17 cellular contexts compared by ENCODE assay signal in the genomic region with DNA sequence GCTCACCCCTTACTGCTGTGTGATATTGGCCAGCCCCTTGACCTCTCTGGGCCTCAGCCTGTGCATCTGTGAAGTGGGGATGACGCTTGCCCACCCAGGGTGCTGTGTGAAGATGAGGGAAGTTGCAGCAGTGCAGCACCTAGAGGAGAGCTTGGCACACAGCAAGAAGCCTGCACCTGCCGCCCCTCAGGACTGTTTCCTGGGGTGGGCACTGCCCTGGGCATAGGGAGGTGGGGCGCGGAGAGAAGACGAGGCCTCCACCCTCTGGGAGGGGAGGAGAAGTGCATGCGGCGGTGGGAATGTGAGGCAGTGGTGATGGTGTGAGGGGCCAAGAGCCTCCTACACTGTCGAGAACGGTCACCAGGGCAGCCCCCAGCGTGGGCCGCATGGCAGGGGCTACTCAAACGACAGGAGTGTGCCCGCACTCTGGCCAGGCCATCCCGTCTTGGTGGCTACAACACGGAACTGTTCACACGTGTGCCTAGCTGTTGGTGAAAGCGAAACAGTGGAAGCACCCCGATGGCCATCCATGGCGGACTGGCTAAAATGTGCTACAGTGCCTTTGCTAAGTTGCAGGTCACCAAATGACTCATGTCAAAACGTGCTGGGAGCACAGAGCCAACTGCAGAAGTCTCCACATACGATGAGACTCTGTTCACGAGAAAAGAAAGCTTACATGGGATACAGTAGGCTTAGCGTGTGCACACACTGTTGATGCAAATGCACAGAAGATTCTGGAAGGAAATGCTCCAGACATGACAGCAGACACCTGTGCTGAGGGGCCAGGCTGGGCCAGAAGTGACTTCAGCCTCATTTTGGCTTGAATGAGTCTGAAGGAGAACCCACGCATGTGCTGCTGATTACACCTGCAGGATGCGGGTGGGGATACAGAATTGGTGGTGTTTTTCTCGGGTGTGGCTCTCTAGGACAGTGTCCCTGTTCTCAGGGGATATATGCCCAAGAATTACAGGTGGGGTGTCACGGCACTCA. TPM values are rescaled to one million over a fixed set of nuclear protein-coding genes. Genes with fewer than 3 reads are reported as not detected.
DNase-seq lines count a peak whose midpoint lies in the region; ATAC-seq, FAIRE-seq and TF ChIP-seq lines count a peak whose summit lies in the region.
"Had no signal": no experiment of that assay in that cellular context is flagged by ENCODE, and none has a peak within 500 bp of the region (broad histone marks: within the 10 kb centered on the region; RNA-seq: fewer than 3 reads in every experiment).

No MANE protein-coding gene starts in this region.

- H3K4me1 Mint-ChIP-seq in activated naive CD4-positive, alpha-beta T cell treated with anti-CD3 and anti-CD28 coated beads, Interleukin-2, amount 10 ng/mL, durations not matched to agents 7 days and 5 days, result peaks cover 6% of the 10 kb centered on the region
- H3K4me1 Mint-ChIP-seq in activated naive CD4-positive, alpha-beta T cell treated with anti-CD3 and anti-CD28 coated beads for 36 hours (ENCODE audit: low read depth), result peaks cover 7% of the 10 kb centered on the region

- H4K20me1 ChIP-seq in H1 (replicated peaks in 1 of 2; ENCODE audit: control insufficient read depth in 1 of 2, insufficient read depth in 2 of 2, low read length in 2 of 2) (peaks cover 0 to 6% of the 10 kb centered on the region in 2 experiments), GM23248 (ENCODE audit: insufficient read depth) (no peaks in the 10 kb centered on the region)

- in situ Hi-C loops in GM23248 (cut with MboI), result no loop called here

- 84% methylated on average over 22 of the region's 27 CpGs; no CpG with 5 or more reads in 1 of the 2 experiments for WGBS in H1 (ENCODE audit: extremely low coverage in 1 of 2, insufficient coverage in 1 of 2, insufficient read length in 1 of 2, insufficient replicate concordance in 2 of 2, low coverage in 1 of 2, low lambda C conversion rate in 2 of 2, missing lambda C conversion rate in 1 of 2), 2 experiments
- 78 to 80% methylated on average over 27 of the region's 27 CpGs for WGBS in sigmoid colon, 2 donors
- 46 to 47% methylated on average over 27 of the region's 27 CpGs for WGBS in GM23248 (ENCODE audit: low coverage in 1 of 2, low lambda C conversion rate in 2 of 2, missing lambda C conversion rate in 2 of 2), 2 experiments

- no peak overlapping the region for H2BK5ac ChIP-seq in H1 (ENCODE audit: low read depth, low read length)

- CTCF ChIA-PET in activated naive CD4-positive, alpha-beta T cell treated with anti-CD3 and anti-CD28 coated beads, Interleukin-2, amount 10 ng/mL, durations not matched to agents 7 days and 5 days (lab: Charles Lee), result no interaction called here
- CTCF ChIA-PET in activated naive CD4-positive, alpha-beta T cell treated with anti-CD3 and anti-CD28 coated beads for 36 hours (lab: Charles Lee), result interaction anchor here (2.2 kb wide), 1 partner anchor 22 kb away, joined by 4 read pairs; no protein-coding TSS in a partner anchor
- CTCF ChIA-PET in H1 (lab: Charles Lee; ENCODE audit: partially characterized antibody), result interaction anchor here (0.6 to 3.1 kb wide), 9 partner anchors 10 to 1640 kb away, joined by 3 to 13 read pairs (median 4); no protein-coding TSS in a partner anchor

- H3K27ac ChIP-seq in H1 (ENCODE audit: low read depth, low read length) (no peak overlapping the region), sigmoid colon (no peak overlapping the region), GM23248 (no peak overlapping the region)
- H3K27ac ChIP-seq: heart right ventricle, tibial artery had no signal

- no peaks in the 10 kb centered on the region for H3K79me1 ChIP-seq in H1 (ENCODE audit: low read depth, low read length)

- no peak overlapping the region for H3K4me3 Mint-ChIP-seq in activated naive CD4-positive, alpha-beta T cell treated with anti-CD3 and anti-CD28 coated beads, Interleukin-2, amount 10 ng/mL, durations not matched to agents 7 days and 5 days
- H3K4me3 Mint-ChIP-seq in activated naive CD4-positive, alpha-beta T cell treated with anti-CD3 and anti-CD28 coated beads for 36 hours, result no peak overlapping the region
- H3K4me3 Mint-ChIP-seq: CD4-positive, CD25-positive, alpha-beta regulatory T cell; stimulated activated effector memory CD8-positive, alpha-beta T cell treated with anti-CD3 and anti-CD28 coated beads, Interleukin-12 subunit alpha, Interleukin-12 subunit beta, amount 100 ng/mL, for 72 hours had no signal

- no peak overlapping the region for H3K14ac ChIP-seq in H1 (ENCODE audit: insufficient read length)

- 0 out of 4 replicates have a peak, but pooled peaks of 1 of the 2 experiments have one; percentile 8 for TF ChIP-seq RAD21 in H1 (IDR thresholded peaks at IDR 0.05 in 1 of 2, conservative IDR thresholded peaks at IDR 0.05 in 1 of 2; ENCODE audit: low read depth in 2 of 2, low read length in 2 of 2)

- POLR2A ChIA-PET in H1 (lab: Charles Lee; ENCODE audit: partially characterized antibody), result no interaction called here

- H2BK15ac ChIP-seq in H1 (ENCODE audit: low read length), result no peak overlapping the region

- H3K4ac ChIP-seq in H1 (replicated peaks; ENCODE audit: insufficient read length, low read depth, low read length), result no peak overlapping the region

- no peak overlapping the region for H2BK120ac ChIP-seq in H1 (replicated peaks; ENCODE audit: low read depth, low read length)

- no peak overlapping the region for H3K27ac Mint-ChIP-seq in activated naive CD4-positive, alpha-beta T cell treated with anti-CD3 and anti-CD28 coated beads, Interleukin-2, amount 10 ng/mL, durations not matched to agents 7 days and 5 days
- no peak overlapping the region for H3K27ac Mint-ChIP-seq in activated naive CD4-positive, alpha-beta T cell treated with anti-CD3 and anti-CD28 coated beads for 36 hours
- H3K27ac Mint-ChIP-seq: stimulated activated effector memory CD8-positive, alpha-beta T cell treated with anti-CD3 and anti-CD28 coated beads, Interleukin-12 subunit alpha, Interleukin-12 subunit beta, amount 100 ng/mL, for 72 hours had no signal

- no peak for FAIRE-seq in H1 (lab: Jason Lieb, UNC)
- FAIRE-seq: A204.1, islet of Langerhans had no signal

- ATAC-seq in GM19397 (IDR thresholded peaks at IDR 0.05; ENCODE audit: unreplicated experiment), result no peak
- ATAC-seq: stimulated activated effector memory CD8-positive, alpha-beta T cell treated with anti-CD3 and anti-CD28 coated beads, Interleukin-12 subunit alpha, Interleukin-12 subunit beta, amount 100 ng/mL, for 72 hours had no signal

- no peak overlapping the region for H4K5ac ChIP-seq in H1 (ENCODE audit: insufficient read length, low read depth, low read length)

- no peak overlapping the region for H3K4me2 ChIP-seq in H1 (ENCODE audit: insufficient read depth in 1 of 2, low read depth in 2 of 2, low read length in 2 of 2)
- no peak overlapping the region for H3K4me2 ChIP-seq in GM23248 (ENCODE audit: unreplicated experiment)

- no peaks in the 10 kb centered on the region for H3K27me3 ChIP-seq in H1 (replicated peaks in 1 of 4; ENCODE audit: control insufficient read depth in 3 of 4, extremely low read depth in 1 of 4, insufficient read depth in 3 of 4, low read length in 3 of 4)
- peaks cover 2 to 34% (median 9%) of the 10 kb centered on the region in 3 donors for H3K27me3 ChIP-seq in sigmoid colon
- H3K27me3 ChIP-seq in GM23248 (replicated peaks; ENCODE audit: insufficient read depth), result peaks cover 29% of the 10 kb centered on the region

- no peak overlapping the region for H2BK20ac ChIP-seq in H1 (ENCODE audit: low read length)

- TF ChIP-seq CTCF in H1 (IDR thresholded peaks at IDR 0.05; ENCODE audit: control extremely low read depth in 1 of 3, insufficient read depth in 1 of 3, low read depth in 1 of 3, low read length in 3 of 3) (no peak), sigmoid colon (IDR thresholded peaks at IDR 0.05) (no peak)

- H3K9me2 ChIP-seq in GM23248 (ENCODE audit: insufficient read depth), result no peaks in the 10 kb centered on the region

- H3K79me2 ChIP-seq in H1 (ENCODE audit: control insufficient read depth in 1 of 2, insufficient read depth in 2 of 2, low read length in 2 of 2), result no peaks in the 10 kb centered on the region
- no peaks in the 10 kb centered on the region for H3K79me2 ChIP-seq in GM23248 (ENCODE audit: insufficient read depth)

- H3K4me3 ChIP-seq in H1 (ENCODE audit: extremely low read depth in 1 of 4, insufficient read depth in 2 of 4, low read depth in 3 of 4, low read length in 4 of 4), result no peak overlapping the region
- H3K4me3 ChIP-seq in sigmoid colon, result no peak overlapping the region
- no peak overlapping the region for H3K4me3 ChIP-seq in GM23248
- H3K4me3 ChIP-seq: heart right ventricle, tibial artery had no signal

- no peaks in the 10 kb centered on the region for H3K9me3 ChIP-seq in H1 (ENCODE audit: insufficient read depth in 2 of 2, low read depth in 1 of 2, low read length in 1 of 2)
- no peaks in the 10 kb centered on the region for H3K9me3 ChIP-seq in sigmoid colon
- no peaks in the 10 kb centered on the region for H3K9me3 ChIP-seq in GM23248 (ENCODE audit: low read depth)
- H3K9me3 ChIP-seq: heart right ventricle, tibial artery had no signal

- no peaks in the 10 kb centered on the region for H3K9me3 Mint-ChIP-seq in activated naive CD4-positive, alpha-beta T cell treated with anti-CD3 and anti-CD28 coated beads, Interleukin-2, amount 10 ng/mL, durations not matched to agents 7 days and 5 days
- no peaks in the 10 kb centered on the region for H3K9me3 Mint-ChIP-seq in activated naive CD4-positive, alpha-beta T cell treated with anti-CD3 and anti-CD28 coated beads for 36 hours
- H3K9me3 Mint-ChIP-seq: stimulated activated effector memory CD8-positive, alpha-beta T cell treated with anti-CD3 and anti-CD28 coated beads, Interleukin-12 subunit alpha, Interleukin-12 subunit beta, amount 100 ng/mL, for 72 hours had no signal

- TF ChIP-seq POLR2A in H1 (IDR thresholded peaks at IDR 0.05; ENCODE audit: control extremely low read depth in 1 of 2, low read depth in 2 of 2, low read length in 2 of 2), result no peak
- no peak for TF ChIP-seq POLR2A in sigmoid colon (IDR thresholded peaks at IDR 0.05)

- H3K36me3 Mint-ChIP-seq in activated naive CD4-positive, alpha-beta T cell treated with anti-CD3 and anti-CD28 coated beads, Interleukin-2, amount 10 ng/mL, durations not matched to agents 7 days and 5 days, result no peaks in the 10 kb centered on the region
- H3K36me3 Mint-ChIP-seq in activated naive CD4-positive, alpha-beta T cell treated with anti-CD3 and anti-CD28 coated beads for 36 hours (ENCODE audit: low read depth), result no peaks in the 10 kb centered on the region
- H3K36me3 Mint-ChIP-seq: CD4-positive, CD25-positive, alpha-beta regulatory T cell; stimulated activated effector memory CD8-positive, alpha-beta T cell treated with anti-CD3 and anti-CD28 coated beads, Interleukin-12 subunit alpha, Interleukin-12 subunit beta, amount 100 ng/mL, for 72 hours had no signal

- H3K9ac ChIP-seq in H1 (replicated peaks in 1 of 4; ENCODE audit: extremely low read depth in 1 of 4, low read depth in 3 of 4, low read length in 3 of 4), result no peak overlapping the region
- H3K9ac ChIP-seq in GM23248, result no peak overlapping the region

- intact Hi-C loops in activated naive CD4-positive, alpha-beta T cell treated with anti-CD3 and anti-CD28 coated beads for 36 hours (cut with micrococcal nuclease), result no loop called here
- intact Hi-C loops in sigmoid colon (cut with DNase I), result no loop called here

- peak; percentile 14 for DNase-seq in activated naive CD4-positive, alpha-beta T cell treated with anti-CD3 and anti-CD28 coated beads, Interleukin-2, amount 10 ng/mL, durations not matched to agents 7 days and 5 days
- no peak for DNase-seq in activated naive CD4-positive, alpha-beta T cell treated with anti-CD3 and anti-CD28 coated beads for 36 hours
- peak; percentile 3 for DNase-seq in NCI-H69 (lab: John Stamatoyannopoulos, UW)
- no peak for DNase-seq in H1 (ENCODE audit: low read depth in 1 of 2, low spot score in 2 of 2)
- DNase-seq in sigmoid colon, result peak; percentile 42
- DNase-seq in AG08396 (ENCODE audit: low spot score), result no peak
- DNase-seq in GM23248, result no peak
- DNase-seq: amniotic stem cell; CD4-positive, CD25-positive, alpha-beta regulatory T cell; heart right ventricle; SHP77 treated with DMSO at 0.1 percent for 48 hours; stimulated activated CD4-positive, alpha-beta T cell treated with anti-CD3 and anti-CD28 coated beads, Interleukin-15, amount 100 ng/mL, for 24 hours had no signal

- no peak overlapping the region for H4K8ac ChIP-seq in H1 (ENCODE audit: extremely low read depth, insufficient read depth, low read length)

- H3K27me3 Mint-ChIP-seq in activated naive CD4-positive, alpha-beta T cell treated with anti-CD3 and anti-CD28 coated beads, Interleukin-2, amount 10 ng/mL, durations not matched to agents 7 days and 5 days, result peaks cover 29% of the 10 kb centered on the region
- H3K27me3 Mint-ChIP-seq in activated naive CD4-positive, alpha-beta T cell treated with anti-CD3 and anti-CD28 coated beads for 36 hours (ENCODE audit: low read depth), result no peaks in the 10 kb centered on the region

- H2BK12ac ChIP-seq in H1 (ENCODE audit: low read depth, low read length), result 0 out of 2 replicates have a peak overlapping the region, but pooled peaks have one; percentile 27

- H2AK5ac ChIP-seq in H1 (ENCODE audit: low read depth, low read length), result no peak overlapping the region

- H3K36me3 ChIP-seq in H1 (ENCODE audit: control insufficient read depth in 2 of 4, insufficient read depth in 4 of 4, low read length in 3 of 4) (no peaks in the 10 kb centered on the region), sigmoid colon (no peaks in the 10 kb centered on the region), GM23248 (ENCODE audit: low read depth) (no peaks in the 10 kb centered on the region)
- H3K36me3 ChIP-seq: heart right ventricle, tibial artery had no signal

- no peak overlapping the region for H3K56ac ChIP-seq in H1 (replicated peaks; ENCODE audit: insufficient read length, low read depth, low read length)

- H2AFZ ChIP-seq in H1 (ENCODE audit: low read length) (no peak overlapping the region), GM23248 (no peak overlapping the region)

- no peak overlapping the region for H3K18ac ChIP-seq in H1 (ENCODE audit: extremely low read depth, low read length)

- H3F3A ChIP-seq in GM23248 (ENCODE audit: insufficient read depth), result no peaks in the 10 kb centered on the region

- peaks cover 2% of the 10 kb centered on the region; the same call in 1 of the 2 replicates for H3K23me2 ChIP-seq in H1 (ENCODE audit: low read depth, low read length)

- H4K91ac ChIP-seq in H1 (replicated peaks; ENCODE audit: insufficient read length, low read length), result no peak overlapping the region

- H3K4me1 ChIP-seq in H1 (replicated peaks in 1 of 4; ENCODE audit: control insufficient read depth in 3 of 4, insufficient read depth in 4 of 4, low read length in 3 of 4), result peaks cover 0 to 5% (median 0%) of the 10 kb centered on the region in 4 experiments; a peak in 1 of 7 replicates
- no peaks in the 10 kb centered on the region for H3K4me1 ChIP-seq in sigmoid colon
- H3K4me1 ChIP-seq in GM23248 (ENCODE audit: insufficient read depth), result no peaks in the 10 kb centered on the region

- TF ChIP-seq EP300 in H1 (IDR thresholded peaks at IDR 0.05; ENCODE audit: borderline replicate concordance in 1 of 2, low read depth in 2 of 2, low read length in 2 of 2) (no peak), sigmoid colon (IDR thresholded peaks at IDR 0.05) (no peak)

- no peak overlapping the region for H3K23ac ChIP-seq in H1 (ENCODE audit: insufficient read length)

RNA-seq across cellular contexts. Expression of a gene that starts 40.4 kb away (rescaled TPM):
- 10 to 100 TPM; 38.6 to 39.3 TPM for total RNA-seq in activated naive CD4-positive, alpha-beta T cell treated with anti-CD3 and anti-CD28 coated beads for 36 hours
- total RNA-seq in H1 (2021; fragmentation: NEBNext Ultra II Directional; extraction: Animal tissue kit (Norgen Biotek cat#: 25700)), result 28.2 and 28.8 TPM in 2 replicates
- polyA plus RNA-seq in H1 (2011; rRNA removed) (6.8 and 12.4 TPM in 2 replicates), sigmoid colon (10 to 100 TPM in 1 of 3 donors, 1 to 10 TPM in 2; 2.5 to 20.7 (median 4.2) TPM), GM23248 (2016; fragmentation: Nextera tagmentation; extraction: Ambion mirVana) (5.1 and 5.2 TPM in 2 replicates)
- 5.7 TPM for polyA plus RNA-seq in H1 (2011; cell fraction: cytosol; rRNA removed)
- polyA plus RNA-seq in H1 (2011; cell fraction: nucleus; rRNA removed), result 26.7 TPM
- polyA plus RNA-seq in H1 (2012, experiment 1 of 2), result 16.5 to 22.4 TPM (median 19.3 TPM) in 4 replicates
- polyA plus RNA-seq in H1 (2012, experiment 2 of 2), result 9.5 TPM
- polyA plus RNA-seq in H1 (2013, experiment 1 of 2), result 16.4 TPM
- polyA plus RNA-seq in H1 (2013, experiment 2 of 2), result 15.3 TPM
- 11.0 and 11.7 TPM in 2 replicates for polyA minus RNA-seq in H1 (2011; rRNA and poly(A)+ RNA removed)
- polyA minus RNA-seq in H1 (2011; cell fraction: cytosol; rRNA and poly(A)+ RNA removed), result 14.5 TPM
- polyA minus RNA-seq in H1 (2011; cell fraction: nucleus; rRNA and poly(A)+ RNA removed), result 36.0 TPM
- 10 to 100 TPM; 23.9 to 39.1 (median 26.2) TPM for total RNA-seq in sigmoid colon
- 21.2 and 21.6 TPM in 2 replicates for total RNA-seq in GM23248 (2014; rRNA removed; shearing (Covaris generic))

Comparison
In these comparisons a context has a peak if more than half of its experiments do, and no peak if none do; other contexts are left out.
1. DNase-seq: peak in activated naive CD4-positive, alpha-beta T cell treated with anti-CD3 and anti-CD28 coated beads, Interleukin-2, amount 10 ng/mL, durations not matched to agents 7 days and 5 days (single experiment), NCI-H69 (single experiment) and sigmoid colon (single experiment); none in activated naive CD4-positive, alpha-beta T cell treated with anti-CD3 and anti-CD28 coated beads for 36 hours (single experiment), H1 (0 of 2), AG08396 (single experiment) and GM23248 (single experiment).